11 cellular contexts compared by ENCODE assay signal in the genomic region with DNA sequence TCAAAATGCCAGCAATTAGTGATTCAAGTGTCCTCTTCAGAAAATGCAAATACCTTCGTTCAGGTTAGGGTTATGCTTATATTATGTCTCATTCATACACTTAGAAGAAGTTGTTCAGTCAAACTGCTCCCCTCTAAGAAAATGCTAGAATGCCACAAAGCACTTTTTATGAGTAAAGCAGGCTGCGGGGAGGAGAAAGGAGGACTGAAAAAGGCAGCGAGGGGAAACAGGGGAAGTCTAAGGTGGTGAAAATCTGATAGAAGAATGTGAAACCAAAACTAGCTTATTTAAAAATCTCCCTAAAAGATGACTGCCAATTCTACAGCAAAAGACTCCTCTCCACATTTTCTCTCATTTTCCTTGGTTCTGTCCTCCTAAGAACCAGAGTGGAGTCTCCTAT.
A peak's percentile ranks its signal among the peaks of the same experiment; 100 is the strongest.
DNase-seq lines count a peak whose midpoint lies in the region; ATAC-seq, FAIRE-seq and TF ChIP-seq lines count a peak whose summit lies in the region.
"Had no signal": no experiment of that assay in that cellular context is flagged by ENCODE, and none has a peak within 500 bp of the region (broad histone marks: within the 10 kb centered on the region; RNA-seq: fewer than 3 reads in every experiment).

No MANE protein-coding gene starts in this region.

- TF ChIP-seq EP300 in stomach (IDR thresholded peaks at IDR 0.05), result no peak

- DNase-seq in adrenal gland (no peak), HTR-8/SVneo (ENCODE audit: insufficient read length, low spot score) (no peak), stomach (no peak)
- DNase-seq in effector memory CD8-positive, alpha-beta T cell, result no peak
- DNase-seq: hypothalamus, NCI-H1417 treated with DMSO at 0.1 percent for 48 hours, T-helper 9 cell had no signal

- WGBS in adrenal gland, 4 donors, result 60 to 89% (median 74%) methylated on average over 3 of the region's 3 CpGs
- 58 to 91% (median 71%) methylated on average over 2 to 3 of the region's 3 CpGs for WGBS in stomach, 5 donors

- H3K27ac ChIP-seq in adrenal gland, result no peak overlapping the region
- no peak overlapping the region for H3K27ac ChIP-seq in stomach

- peak overlapping the region; percentile 14 to 97 (median 54) for H3K27ac Mint-ChIP-seq in IgD-negative memory B cell
- no peak overlapping the region for H3K27ac Mint-ChIP-seq in effector memory CD8-positive, alpha-beta T cell

- no peaks in the 10 kb centered on the region for H3K9me3 ChIP-seq in adrenal gland (replicated peaks in 1 of 3)
- peaks cover 0 to 15% (median 4%) of the 10 kb centered on the region in 4 donors for H3K9me3 ChIP-seq in stomach

- H3K27me3 Mint-ChIP-seq in IgD-negative memory B cell, result no peaks in the 10 kb centered on the region
- H3K27me3 Mint-ChIP-seq in effector memory CD8-positive, alpha-beta T cell, result no peaks in the 10 kb centered on the region

- H3K4me3 Mint-ChIP-seq in IgD-negative memory B cell, result peak overlapping the region; percentile 46 to 93 (median 74)
- H3K4me3 Mint-ChIP-seq in effector memory CD8-positive, alpha-beta T cell, result no peak overlapping the region

- no peak for FAIRE-seq in HTR-8/SVneo (lab: Jason Lieb, UNC)

- TF ChIP-seq CTCF in adrenal gland (IDR thresholded peaks at IDR 0.05) (no peak), stomach (IDR thresholded peaks at IDR 0.05) (no peak)

- H3K4me1 ChIP-seq in adrenal gland (replicated peaks in 1 of 2) (no peaks in the 10 kb centered on the region), stomach (no peaks in the 10 kb centered on the region)

- H3K36me3 Mint-ChIP-seq in IgD-negative memory B cell, result no peaks in the 10 kb centered on the region
- no peaks in the 10 kb centered on the region for H3K36me3 Mint-ChIP-seq in effector memory CD8-positive, alpha-beta T cell (ENCODE audit: insufficient read depth)

- intact Hi-C loops in adrenal gland (cut with DNase I), result no loop called here
- intact Hi-C loops in stomach (cut with DNase I; ENCODE audit: low total_unique reads), result no loop called here

- H3K9me3 Mint-ChIP-seq in IgD-negative memory B cell, result peaks cover 2 to 22% (median 15%) of the 10 kb centered on the region in 3 donors
- peaks cover 6 to 26% of the 10 kb centered on the region in 2 donors for H3K9me3 Mint-ChIP-seq in effector memory CD8-positive, alpha-beta T cell

- ATAC-seq in GM18508 (IDR thresholded peaks at IDR 0.05; ENCODE audit: insufficient read depth, unreplicated experiment), result peak; percentile 58
- ATAC-seq in GM19468 (IDR thresholded peaks at IDR 0.05; ENCODE audit: extremely low read depth, unreplicated experiment), result peak; percentile 34
- ATAC-seq in HG02973 (IDR thresholded peaks at IDR 0.05; ENCODE audit: unreplicated experiment), result peak; percentile 81
- no peak for ATAC-seq in effector memory CD8-positive, alpha-beta T cell (replicated peaks)

- H3K4me1 Mint-ChIP-seq in IgD-negative memory B cell, result peaks cover 21 to 28% (median 28%) of the 10 kb centered on the region in 3 donors
- H3K4me1 Mint-ChIP-seq in effector memory CD8-positive, alpha-beta T cell (ENCODE audit: low read depth in 2 of 2), result no peaks in the 10 kb centered on the region

- TF ChIP-seq POLR2A in adrenal gland (IDR thresholded peaks at IDR 0.05) (no peak), stomach (IDR thresholded peaks at IDR 0.05) (no peak)

- H3K27me3 ChIP-seq in adrenal gland (no peaks in the 10 kb centered on the region), stomach (no peaks in the 10 kb centered on the region)

- H3K4me3 ChIP-seq in adrenal gland (no peak overlapping the region), stomach (no peak overlapping the region)

- H3K36me3 ChIP-seq in adrenal gland (replicated peaks in 1 of 2) (no peaks in the 10 kb centered on the region), stomach (no peaks in the 10 kb centered on the region)

Comparison
In these comparisons a context has a peak if more than half of its experiments do, and no peak if none do; other contexts are left out.
1. H3K27ac Mint-ChIP-seq: peak in IgD-negative memory B cell (3 of 3); none in effector memory CD8-positive, alpha-beta T cell (0 of 2).
2. H3K4me3 Mint-ChIP-seq: peak in IgD-negative memory B cell (4 of 4); none in effector memory CD8-positive, alpha-beta T cell (0 of 2).